Comparison of ENCODE assay signal across 8 cellular contexts in genomic region chr19:57682226-57682766, GRCh38. TPM values are rescaled to one million over a fixed set of nuclear protein-coding genes. Genes with fewer than 3 reads are reported as not detected.
DNase-seq lines count a peak whose midpoint lies in the region; ATAC-seq and TF ChIP-seq lines count a peak whose summit lies in the region.

No MANE protein-coding gene starts in this region.

- peaks cover 11% of the 10 kb centered on the region for H3K4me1 ChIP-seq in mucosa of stomach (ENCODE audit: control insufficient read depth, insufficient read depth, low read length)

- H3K27me3 ChIP-seq in mucosa of stomach (ENCODE audit: control insufficient read depth, insufficient read depth, low read length): no peaks in the 10 kb centered on the region

- peaks cover 36% of the 10 kb centered on the region for H3K4me1 Mint-ChIP-seq in brain

- peak overlapping the region; percentile 72 for H3K4me3 ChIP-seq in AG09309 (ENCODE audit: control insufficient read depth, low read depth, low read length)
- peak overlapping the region; percentile 95 for H3K4me3 ChIP-seq in mucosa of stomach (ENCODE audit: low read length)

- peaks cover 21% of the 10 kb centered on the region for H3K36me3 ChIP-seq in mucosa of stomach (ENCODE audit: control insufficient read depth, insufficient read depth, low read length)

- ATAC-seq in HG03469 (IDR thresholded peaks at IDR 0.05; ENCODE audit: unreplicated experiment) (peak; percentile 12), HG02970 (IDR thresholded peaks at IDR 0.05; ENCODE audit: low FRiP score, unreplicated experiment) (no peak), GM18909 (IDR thresholded peaks at IDR 0.05; ENCODE audit: poor library complexity, unreplicated experiment) (no peak)

- peaks cover 30% of the 10 kb centered on the region for H3K27me3 Mint-ChIP-seq in brain

- TF ChIP-seq CTCF in AG09309 (IDR thresholded peaks at IDR 0.05; ENCODE audit: control insufficient read depth, insufficient read depth, low read depth, low read length, missing control alignments) (no peak), brain (conservative IDR thresholded peaks at IDR 0.05) (no peak)

- H3K9me3 Mint-ChIP-seq in brain: peaks cover 57 to 60% (median 59%) of the 10 kb centered on the region in 5 experiments

- peak overlapping the region; percentile 92 to 99 (median 98) for H3K4me3 Mint-ChIP-seq in brain

- H3K36me3 Mint-ChIP-seq in brain: peaks cover 59% of the 10 kb centered on the region

- DNase-seq in AG09309 (ENCODE audit: low read depth) (no peak), mucosa of gallbladder (ENCODE audit: low spot score) (no peak), cerebellar nuclear complex (lab: John Stamatoyannopoulos, UW) (no peak)

- H3K27ac Mint-ChIP-seq in brain: peak overlapping the region; percentile 70 to 96 (median 92)

- peaks cover 35% of the 10 kb centered on the region for H3K9me3 ChIP-seq in mucosa of stomach (ENCODE audit: control insufficient read depth, low read length)

- peak overlapping the region; percentile 66 for H3K9ac ChIP-seq in mucosa of stomach (ENCODE audit: low read length)

RNA-seq across cellular contexts. Expression of gene ZNF551, which starts 0.5 kb away (rescaled TPM):
- 3.2 TPM for polyA plus RNA-seq in brain (ENCODE audit: insufficient read depth, low read depth, low replicate concordance)
- 5.3 TPM for total RNA-seq in mucosa of gallbladder

RNA-seq across cellular contexts. Expression of gene ZSCAN4, which starts 13.6 kb away (rescaled TPM):
- polyA plus RNA-seq in brain (ENCODE audit: insufficient read depth, low read depth, low replicate concordance): not detected
- not detected for total RNA-seq in mucosa of gallbladder

RNA-seq across cellular contexts. Expression of gene ZNF154, which starts 26.7 kb away (rescaled TPM):
- polyA plus RNA-seq in brain (ENCODE audit: insufficient read depth, low read depth, low replicate concordance): 0.51 TPM
- total RNA-seq in mucosa of gallbladder: 11.7 TPM

RNA-seq across cellular contexts. Expression of gene ZNF671, which starts 45.1 kb away (rescaled TPM):
- 4.8 TPM for polyA plus RNA-seq in brain (ENCODE audit: insufficient read depth, low read depth, low replicate concordance)
- 14.9 TPM for total RNA-seq in mucosa of gallbladder

RNA-seq across cellular contexts. Expression of gene ZNF211, which starts 49.3 kb away (rescaled TPM):
- 7.0 TPM for polyA plus RNA-seq in brain (ENCODE audit: insufficient read depth, low read depth, low replicate concordance)
- total RNA-seq in mucosa of gallbladder: 19.6 TPM
